In the genomic region with DNA sequence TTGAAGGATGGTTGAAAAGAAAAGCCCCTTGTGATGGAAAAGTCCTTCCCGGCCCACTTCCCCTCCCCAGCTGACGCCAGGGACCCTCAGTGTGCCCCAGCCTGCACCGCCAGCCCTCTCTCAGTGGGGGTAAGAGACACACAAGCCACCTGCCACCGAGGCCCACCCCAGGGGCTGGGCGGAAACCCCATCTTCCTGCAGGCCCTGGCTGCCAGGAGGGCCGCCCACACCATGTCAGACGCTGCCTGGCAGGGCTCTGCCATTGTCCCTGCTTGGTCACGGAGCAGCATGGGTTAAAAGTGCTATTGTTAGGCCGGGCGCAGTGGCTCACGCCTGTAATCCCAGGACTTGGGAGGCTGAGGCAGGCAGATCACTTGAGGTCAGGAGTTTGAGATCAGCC, we compare ENCODE assay signal across 7 cellular contexts.
DNase-seq lines count a peak whose midpoint lies in the region; ATAC-seq and TF ChIP-seq lines count a peak whose summit lies in the region.
"Not testable (repeated sequence)": the region's sequence is repeated elsewhere in the genome, so short reads cannot be mapped to it uniquely, and the experiment has no call there.

No MANE protein-coding gene starts in this region.

- H2BK120ac ChIP-seq in IMR-90 (ENCODE audit: low read depth, low read length) (peak overlapping the region; percentile 99), mesenchymal stem cell (ENCODE audit: low read depth, low read length) (peak overlapping the region; percentile 77)

- not testable (repeated sequence) for H2AFZ ChIP-seq in ACC112 (ENCODE audit: low read length, unreplicated experiment); IMR-90 (replicated peaks; ENCODE audit: low read length, poor library complexity); SK-N-SH (ENCODE audit: low read depth); mesenchymal stem cell (ENCODE audit: low read depth, low read length)

- H3K18ac ChIP-seq in IMR-90 (ENCODE audit: low read depth, low read length) (peak overlapping the region; percentile 27; the same call in 1 of the 2 replicates), mesenchymal stem cell (ENCODE audit: low read depth in 1 of 2, low read length in 2 of 2) (peak overlapping the region; percentile 89 to 94)

- H3K36me3 ChIP-seq in ACC112 (ENCODE audit: insufficient read depth, low read length); IMR-90 (ENCODE audit: control insufficient read depth, insufficient read depth, low read length); SK-N-SH (replicated peaks in 1 of 2; ENCODE audit: control insufficient read depth in 1 of 2, insufficient read depth in 2 of 2, low read length in 1 of 2); mesenchymal stem cell (ENCODE audit: control insufficient read depth in 1 of 2, insufficient read depth in 2 of 2, low read depth in 1 of 2, low read length in 2 of 2); ovary; uterus: not testable (repeated sequence)

- H2BK20ac ChIP-seq in IMR-90 (ENCODE audit: low read depth, low read length) = peak overlapping the region; percentile 82; the same call in 1 of the 2 replicates

- not testable (repeated sequence) for H3K56ac ChIP-seq in IMR-90 (ENCODE audit: extremely low read depth, insufficient read depth, low read length)

- DNase-seq in IMR-90, mesenchymal stem cell, uterus: not testable (repeated sequence)
- peak; percentile 0 for DNase-seq in SK-N-SH
- peak; percentile 36 for DNase-seq in dermis blood vessel endothelial cell
- DNase-seq in ovary = peak in 3 of 5 donors; percentile 11 to 40 (median 40)

- H2AK5ac ChIP-seq in IMR-90 (ENCODE audit: low read depth, low read length) = peak overlapping the region; percentile 99
- not testable (repeated sequence) for H2AK5ac ChIP-seq in mesenchymal stem cell (ENCODE audit: low read length, severe bottlenecking)

- 100% methylated on average over 1 of the region's 11 CpGs; no CpG with 5 or more reads in 1 of the 2 experiments for WGBS in IMR-90 (ENCODE audit: extremely low coverage in 2 of 2, insufficient read length in 1 of 2), 2 experiments
- 85% methylated on average over 4 of the region's 11 CpGs for WGBS in SK-N-SH (ENCODE audit: low lambda C conversion rate)
- 88% methylated on average over 8 of the region's 11 CpGs for WGBS in mesenchymal stem cell
- 87 to 90% (median 90%) methylated on average over 9 to 11 of the region's 11 CpGs for WGBS in ovary, 3 donors

- not testable (repeated sequence) for H3K79me2 ChIP-seq in ACC112 (ENCODE audit: control insufficient read depth, insufficient read depth, low read length, unreplicated experiment); SK-N-SH (ENCODE audit: insufficient read depth)

- not testable (repeated sequence) for TF ChIP-seq CTCF in IMR-90 (conservative IDR thresholded peaks at IDR 0.05; ENCODE audit: low read depth, low read length); SK-N-SH (IDR thresholded peaks at IDR 0.05); ovary (IDR thresholded peaks at IDR 0.05); uterus (IDR thresholded peaks at IDR 0.05)

- not testable (repeated sequence) for H3K4me2 ChIP-seq in IMR-90 (ENCODE audit: low read depth, low read length); mesenchymal stem cell (ENCODE audit: low read length, poor library complexity, severe bottlenecking)
- peak overlapping the region; percentile 41; the same call in 1 of the 2 replicates for H3K4me2 ChIP-seq in SK-N-SH

- CTCF ChIA-PET in IMR-90 (lab: Yijun Ruan, JAX); SK-N-SH (lab: Yijun Ruan, JAX): not testable (repeated sequence)

- peak overlapping the region; percentile 86 to 95 for H2BK12ac ChIP-seq in mesenchymal stem cell (ENCODE audit: low read length in 2 of 2)

- H2AK9ac ChIP-seq in IMR-90 (replicated peaks; ENCODE audit: low read depth, low read length, poor library complexity) = not testable (repeated sequence)

- in situ Hi-C loops in IMR-90 (cut with MboI; ENCODE audit: low sequenced_read_pairs) = loop anchor here (10.0 kb wide), 1 partner anchor 64 kb away; no protein-coding TSS in a partner anchor

- peak overlapping the region; percentile 96 for H3K27ac ChIP-seq in ACC112 (ENCODE audit: low read depth, low read length)
- peak overlapping the region; percentile 80 for H3K27ac ChIP-seq in IMR-90 (ENCODE audit: insufficient read depth, low read length)
- H3K27ac ChIP-seq in SK-N-SH (ENCODE audit: low read depth in 2 of 2, low read length in 1 of 2) = peak overlapping the region in 1 of 2 experiments; percentile 99; a peak in 3 of 4 replicates
- not testable (repeated sequence) for H3K27ac ChIP-seq in mesenchymal stem cell (ENCODE audit: low read length, poor library complexity, severe bottlenecking)
- peak overlapping the region in 1 of 2 donors; percentile 21 for H3K27ac ChIP-seq in ovary
- H3K27ac ChIP-seq in uterus = peak overlapping the region; percentile 35 to 63

- ATAC-seq in IMR-90 (ENCODE audit: low read depth) = not testable (repeated sequence)

- not testable (repeated sequence) for H3K9me3 ChIP-seq in IMR-90 (ENCODE audit: control insufficient read depth, insufficient read depth, low read length); SK-N-SH; mesenchymal stem cell (ENCODE audit: control insufficient read depth, low read length); ovary; uterus

- peaks cover 37% of the 10 kb centered on the region for H3F3A ChIP-seq in SK-N-SH (replicated peaks; ENCODE audit: insufficient read depth)

- H2BK15ac ChIP-seq in IMR-90 (ENCODE audit: low read depth, low read length) (peak overlapping the region; percentile 69; the same call in 2 of the 3 replicates), mesenchymal stem cell (ENCODE audit: low read depth, poor library complexity, severe bottlenecking) (peak overlapping the region; percentile 67)

- H3K9me2 ChIP-seq in SK-N-SH = not testable (repeated sequence)

- H3K79me1 ChIP-seq in IMR-90 (ENCODE audit: low read depth in 1 of 2, low read length in 2 of 2) = peaks cover 5 to 29% of the 10 kb centered on the region in 2 experiments
- H3K79me1 ChIP-seq in mesenchymal stem cell (replicated peaks; ENCODE audit: low read length, poor library complexity, severe bottlenecking) = not testable (repeated sequence)

- H3K23ac ChIP-seq in IMR-90 (ENCODE audit: low read depth, low read length) = peak overlapping the region; percentile 44; the same call in 1 of the 2 replicates
- not testable (repeated sequence) for H3K23ac ChIP-seq in mesenchymal stem cell (ENCODE audit: low read length in 2 of 2)

- TF ChIP-seq EP300 in SK-N-SH (IDR thresholded peaks at IDR 0.05; ENCODE audit: borderline replicate concordance in 1 of 2, low read depth in 1 of 2, low read length in 1 of 2); ovary (IDR thresholded peaks at IDR 0.05): not testable (repeated sequence)

- POLR2A ChIA-PET in IMR-90 (lab: Charles Lee; ENCODE audit: unreplicated experiment); SK-N-SH (lab: Yijun Ruan, JAX): not testable (repeated sequence)

- dilution Hi-C loops in IMR-90 (cut with HindIII; ENCODE audit: low sequenced_read_pairs, unreplicated experiment) = not testable (repeated sequence)

- not testable (repeated sequence) for H3K9ac ChIP-seq in IMR-90 (ENCODE audit: low read depth, low read length); mesenchymal stem cell (ENCODE audit: low read length)
- peak overlapping the region; percentile 71; the same call in 1 of the 2 replicates for H3K9ac ChIP-seq in SK-N-SH

- H4K20me1 ChIP-seq in IMR-90 (ENCODE audit: insufficient read depth, low read length); SK-N-SH (ENCODE audit: insufficient read depth): not testable (repeated sequence)

- H3K4ac ChIP-seq in IMR-90 (ENCODE audit: low read depth, low read length) = peak overlapping the region; percentile 78
- peak overlapping the region; percentile 42 to 97 for H3K4ac ChIP-seq in mesenchymal stem cell (ENCODE audit: low read depth in 1 of 2, low read length in 2 of 2)

- H4K8ac ChIP-seq in IMR-90 (ENCODE audit: low read depth in 2 of 2, low read length in 2 of 2) (peak overlapping the region; percentile 6 to 98), mesenchymal stem cell (ENCODE audit: low read length) (peak overlapping the region; percentile 87)

- not testable (repeated sequence) for H3K4me3 ChIP-seq in ACC112 (ENCODE audit: low read depth, low read length); IMR-90 (ENCODE audit: insufficient read depth, low read depth, low read length); SK-N-SH (ENCODE audit: low read depth in 2 of 2, low read length in 1 of 2); mesenchymal stem cell (ENCODE audit: insufficient read depth in 1 of 2, low read depth in 1 of 2, low read length in 2 of 2); ovary; uterus

- H3K14ac ChIP-seq in IMR-90 (replicated peaks; ENCODE audit: low read depth, low read length) (peak overlapping the region; percentile 47), mesenchymal stem cell (ENCODE audit: low read length in 2 of 2) (peak overlapping the region in 1 of 2 experiments; percentile 50)

- H3K4me1 ChIP-seq in ACC112 (ENCODE audit: control insufficient read depth, insufficient read depth, low read length, unreplicated experiment) (peaks cover 63% of the 10 kb centered on the region), IMR-90 (ENCODE audit: control insufficient read depth, insufficient read depth, low read length) (peaks cover 40% of the 10 kb centered on the region), SK-N-SH (ENCODE audit: control insufficient read depth in 1 of 2, insufficient read depth in 2 of 2, low read depth in 1 of 2, low read length in 1 of 2) (peaks cover 31 to 38% of the 10 kb centered on the region in 2 experiments), mesenchymal stem cell (ENCODE audit: control insufficient read depth, insufficient read depth, low read depth, low read length) (peaks cover 43% of the 10 kb centered on the region), ovary (ENCODE audit: insufficient read depth) (peaks cover 24% of the 10 kb centered on the region)
- not testable (repeated sequence) for H3K4me1 ChIP-seq in uterus

- TF ChIP-seq RAD21 in IMR-90 (IDR thresholded peaks at IDR 0.05; ENCODE audit: low read length); SK-N-SH (IDR thresholded peaks at IDR 0.05; ENCODE audit: low read length): not testable (repeated sequence)

- peak overlapping the region; percentile 94 for H2BK5ac ChIP-seq in IMR-90 (ENCODE audit: low read depth, low read length, poor library complexity, severe bottlenecking)
- not testable (repeated sequence) for H2BK5ac ChIP-seq in mesenchymal stem cell (ENCODE audit: low read depth, low read length, poor library complexity, severe bottlenecking)

- H3K27me3 ChIP-seq in ACC112 (ENCODE audit: insufficient read depth, low read length); IMR-90 (ENCODE audit: control insufficient read depth, insufficient read depth, low read length); SK-N-SH (ENCODE audit: insufficient read depth); mesenchymal stem cell (ENCODE audit: control insufficient read depth in 1 of 2, insufficient read depth in 1 of 2, low read length in 2 of 2); ovary; uterus: not testable (repeated sequence)

- TF ChIP-seq POLR2A in IMR-90 (IDR thresholded peaks at IDR 0.05; ENCODE audit: low read depth, low read length); ovary (IDR thresholded peaks at IDR 0.05); uterus (IDR thresholded peaks at IDR 0.05): not testable (repeated sequence)

- peak overlapping the region; percentile 40 for H4K5ac ChIP-seq in IMR-90 (ENCODE audit: low read depth, low read length)

- H4K91ac ChIP-seq in IMR-90 (ENCODE audit: insufficient read depth, low read depth, low read length) (peak overlapping the region; percentile 95), mesenchymal stem cell (ENCODE audit: low read length) (peak overlapping the region; percentile 100)

- not testable (repeated sequence) for BruUV-seq in IMR-90 (replicated peaks; lab: Mats Ljungman, UMichigan)

- H3K9me1 ChIP-seq in IMR-90 (ENCODE audit: insufficient read depth, low read length) = peaks cover 24% of the 10 kb centered on the region

- intact Hi-C loops in IMR-90 (cut with micrococcal nuclease) = loop anchor here (5.0 to 10.0 kb wide), 3 partner anchors 64 to 144 kb away; partner anchors contain the start of gene ZNF469
- intact Hi-C loops in ovary (cut with DNase I); uterus (cut with DNase I; ENCODE audit: low total_unique reads): not testable (repeated sequence)
